In the genomic region with DNA sequence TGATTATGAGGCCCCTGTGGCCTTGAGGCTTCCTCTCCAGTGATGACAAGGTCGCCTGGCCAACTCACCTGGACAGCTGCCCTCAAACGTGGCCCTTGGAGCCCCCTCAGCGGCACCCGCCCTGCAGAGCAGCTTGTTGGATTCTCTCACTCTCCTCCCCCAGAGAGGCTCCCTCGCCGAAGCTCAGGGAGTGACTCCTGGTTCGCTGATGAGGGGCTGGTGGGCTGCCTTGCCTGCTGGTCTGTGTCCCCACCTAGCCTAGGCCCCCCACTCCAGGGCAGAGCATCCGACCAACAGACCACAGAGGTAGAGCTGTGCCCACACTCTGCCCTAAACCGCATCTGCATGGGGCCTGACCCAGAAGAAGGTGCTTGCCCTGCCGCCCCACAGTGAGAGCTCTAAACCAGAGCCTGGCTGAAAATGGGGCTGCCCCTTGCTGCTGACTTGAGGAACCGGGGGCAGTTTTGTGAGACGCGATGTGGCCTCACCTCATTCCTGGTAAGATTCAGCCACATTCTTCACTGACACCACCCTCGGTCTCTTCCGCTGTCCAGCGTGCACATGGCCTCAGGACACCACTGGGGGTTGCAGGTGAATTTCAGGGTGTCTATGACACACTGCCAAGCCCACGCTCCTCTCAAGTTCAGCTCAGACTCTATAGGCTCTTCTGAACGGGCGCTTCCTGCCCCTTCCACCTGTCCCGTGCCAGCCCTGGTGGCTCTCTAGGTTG, we compare ENCODE assay signal across 13 cellular contexts.
DNase-seq lines count a peak whose midpoint lies in the region; ATAC-seq and TF ChIP-seq lines count a peak whose summit lies in the region.
"Had no signal": no experiment of that assay in that cellular context is flagged by ENCODE, and none has a peak within 500 bp of the region (broad histone marks: within the 10 kb centered on the region; RNA-seq: fewer than 3 reads in every experiment).

No MANE protein-coding gene starts in this region.

- peaks cover 24% of the 10 kb centered on the region for H3K36me3 ChIP-seq in OCI-LY3 (replicated peaks; ENCODE audit: low read depth, low read length)

- H3K9me3 ChIP-seq in OCI-LY3 (ENCODE audit: insufficient read depth, low read length), result peaks cover 25% of the 10 kb centered on the region

- H2AFZ ChIP-seq in OCI-LY3 (ENCODE audit: low read depth, low read length), result peak overlapping the region; percentile 60

- TF ChIP-seq CTCF in OCI-LY3 (IDR thresholded peaks at IDR 0.05; ENCODE audit: low read depth, low read length), result no peak

- no peaks in the 10 kb centered on the region for H4K20me1 ChIP-seq in OCI-LY3 (ENCODE audit: insufficient read depth, low read length)

- peak overlapping the region; percentile 52 for H3K9ac ChIP-seq in OCI-LY3 (ENCODE audit: low read length)

- H3K4me3 ChIP-seq in OCI-LY3 (ENCODE audit: low read length), result peak overlapping the region; percentile 58
- H3K4me3 ChIP-seq: lung, smooth muscle cell had no signal

- no peaks in the 10 kb centered on the region for H3K36me3 Mint-ChIP-seq in stimulated activated effector memory CD8-positive, alpha-beta T cell treated with anti-CD3 and anti-CD28 coated beads, Interleukin-12 subunit alpha, Interleukin-12 subunit beta, amount 100 ng/mL, for 72 hours

- peaks cover 51% of the 10 kb centered on the region for H3K4me1 ChIP-seq in OCI-LY3 (ENCODE audit: low read length)

- H3K27ac ChIP-seq in OCI-LY3 (ENCODE audit: low read length), result peak overlapping the region; percentile 61

- H3K4me2 ChIP-seq in OCI-LY3 (ENCODE audit: low read length), result peak overlapping the region; percentile 78
- H3K4me2 ChIP-seq: smooth muscle cell had no signal

- H3K4me3 Mint-ChIP-seq in stimulated activated effector memory CD8-positive, alpha-beta T cell treated with anti-CD3 and anti-CD28 coated beads, Interleukin-12 subunit alpha, Interleukin-12 subunit beta, amount 100 ng/mL, for 72 hours, result no peak overlapping the region
- H3K4me3 Mint-ChIP-seq: dendritic cell treated with granulocyte-macrophage colony-stimulating factor and Interleukin-4, amounts not matched to agents 40 ng/mL and 50 ng/mL, for 4 days had no signal

- H3K79me2 ChIP-seq in OCI-LY3 (ENCODE audit: low read length), result no peaks in the 10 kb centered on the region

- H3K27me3 ChIP-seq in OCI-LY3 (ENCODE audit: low read depth, low read length), result no peaks in the 10 kb centered on the region

- H3K9me3 Mint-ChIP-seq in stimulated activated effector memory CD8-positive, alpha-beta T cell treated with anti-CD3 and anti-CD28 coated beads, Interleukin-12 subunit alpha, Interleukin-12 subunit beta, amount 100 ng/mL, for 72 hours, result peaks cover 10% of the 10 kb centered on the region

- H3K4me1 Mint-ChIP-seq in stimulated activated effector memory CD8-positive, alpha-beta T cell treated with anti-CD3 and anti-CD28 coated beads, Interleukin-12 subunit alpha, Interleukin-12 subunit beta, amount 100 ng/mL, for 72 hours, result peaks cover 27% of the 10 kb centered on the region

- no peak for DNase-seq in stimulated activated effector memory CD8-positive, alpha-beta T cell treated with anti-CD3 and anti-CD28 coated beads, Interleukin-12 subunit alpha, Interleukin-12 subunit beta, amount 100 ng/mL, for 72 hours (ENCODE audit: low spot score in 2 of 2)
- DNase-seq in GM19238 (ENCODE audit: insufficient read length, low spot score) (no peak), T-helper 1 cell (no peak), nucleus accumbens (lab: John Stamatoyannopoulos, UW) (no peak), islet precursor cell (no peak)
- DNase-seq: activated T-cell treated with anti-CD3 and anti-CD28 coated beads for 4 hours, NCI-H2171 had no signal

- peak overlapping the region; percentile 7 for H3K27ac Mint-ChIP-seq in stimulated activated effector memory CD8-positive, alpha-beta T cell treated with anti-CD3 and anti-CD28 coated beads, Interleukin-12 subunit alpha, Interleukin-12 subunit beta, amount 100 ng/mL, for 72 hours
- H3K27ac Mint-ChIP-seq: dendritic cell treated with granulocyte-macrophage colony-stimulating factor and Interleukin-4, amounts not matched to agents 40 ng/mL and 50 ng/mL, for 4 days had no signal

- ATAC-seq in GM19023 (IDR thresholded peaks at IDR 0.05; ENCODE audit: unreplicated experiment) (peak; percentile 67), GM21825 (IDR thresholded peaks at IDR 0.05; ENCODE audit: unreplicated experiment) (peak; percentile 62)
- peak; percentile 58 for ATAC-seq in stimulated activated effector memory CD8-positive, alpha-beta T cell treated with anti-CD3 and anti-CD28 coated beads, Interleukin-12 subunit alpha, Interleukin-12 subunit beta, amount 100 ng/mL, for 72 hours
